Comparison of ENCODE assay signal across 21 cellular contexts in genomic region chr15:88785217-88785616, GRCh38.
"Had no signal": no experiment of that assay in that cellular context is flagged by ENCODE, and none has a peak within 500 bp of the region (broad histone marks: within the 10 kb centered on the region; RNA-seq: fewer than 3 reads in every experiment).

No MANE protein-coding gene starts in this region.

- FAIRE-seq: small intestine had no signal

- DNase-seq: naive thymus-derived CD4-positive, alpha-beta T cell; natural killer cell; occipital lobe; ovary; posterior cingulate gyrus; psoas muscle; right cardiac atrium; right lobe of liver; sigmoid colon; small intestine; stimulated activated CD4-positive, alpha-beta T cell treated with anti-CD3 and anti-CD28 coated beads, Interleukin-15, amount 100 ng/mL, for 24 hours; stimulated activated CD4-positive, alpha-beta T cell treated with anti-CD3 and anti-CD28 coated beads, Interleukin-2, amount 100 ng/mL, for 24 hours; stimulated activated CD4-positive, alpha-beta T cell treated with anti-CD3 and anti-CD28 coated beads, Interleukin-2, amount 100 ng/mL, for 48 hours; stimulated activated CD4-positive, alpha-beta T cell treated with anti-CD3 and anti-CD28 coated beads, Interleukin-4, amount 100 ng/mL, for 24 hours; stimulated activated naive B cell treated with anti-CD40 and anti-IgM and Interleukin-4, amounts not matched to agents 10 μg/mL and 1 μg/mL and 100 μg/mL, for 72 hours; stimulated activated naive CD4-positive, alpha-beta T cell treated with Interleukin-2 at 50 U/mL for 16 hours; stomach; thyroid gland; trophoblast cell; upper lobe of left lung had no signal

- ATAC-seq: naive thymus-derived CD4-positive, alpha-beta T cell; natural killer cell; psoas muscle; right cardiac atrium; right lobe of liver; stimulated activated effector memory CD8-positive, alpha-beta T cell treated with anti-CD3 and anti-CD28 coated beads, Interleukin-12 subunit alpha, Interleukin-12 subunit beta, amount 100 ng/mL, for 72 hours; stimulated activated naive B cell treated with anti-CD40 and anti-IgM and Interleukin-4, amounts not matched to agents 10 μg/mL and 1 μg/mL and 100 μg/mL, for 72 hours had no signal
